ENCODE assay signal across 19 cellular contexts in genomic region chr1:115765091-115765490, GRCh38. TPM values are rescaled to one million over a fixed set of nuclear protein-coding genes. Genes with fewer than 3 reads are reported as not detected.
"Had no signal": no experiment of that assay in that cellular context is flagged by ENCODE, and none has a peak within 500 bp of the region (broad histone marks: within the 10 kb centered on the region; RNA-seq: fewer than 3 reads in every experiment).

No MANE protein-coding gene starts in this region.

- H3K27me3 ChIP-seq: testis, upper lobe of right lung had no signal

- H3K4me1 ChIP-seq: parathyroid adenoma, testis had no signal

- H3K27ac ChIP-seq: epithelial cell of prostate, parathyroid adenoma, testis, upper lobe of right lung had no signal

- H3K9me3 ChIP-seq: testis, upper lobe of right lung had no signal

- H3K9ac ChIP-seq: parathyroid adenoma had no signal

- H3K36me3 ChIP-seq: upper lobe of right lung had no signal

- ATAC-seq: stimulated activated naive B cell treated with anti-CD40 and anti-IgM and Interleukin-4, amounts not matched to agents 10 μg/mL and 1 μg/mL and 100 μg/mL, for 72 hours; T-cell had no signal

- H3K4me3 ChIP-seq: testis, upper lobe of right lung had no signal

- DNase-seq: activated CD4-positive, alpha-beta T cell treated with anti-CD3 and anti-CD28 coated beads, Interleukin-2, amount 50 U/mL, for 48 hours; activated naive CD4-positive, alpha-beta T cell treated with anti-CD3 and anti-CD28 coated beads for 36 hours; activated naive CD8-positive, alpha-beta T cell treated with anti-CD3 and anti-CD28 coated beads, Interleukin-2, amount 10 ng/mL, durations not matched to agents 7 days and 5 days; activated T-cell treated with anti-CD3 and anti-CD28 coated beads, Interleukin-2, amount 50 U/mL, for 48 hours; amygdala; kidney; nucleus accumbens; stimulated activated CD4-positive, alpha-beta T cell treated with anti-CD3 and anti-CD28 coated beads, Interleukin-2, amount 100 ng/mL, for 48 hours; stimulated activated CD8-positive, alpha-beta memory T cell treated with anti-CD3 and anti-CD28 coated beads, Interleukin-4, amount 100 ng/mL, for 48 hours; stimulated activated naive B cell treated with anti-CD40 and anti-IgM and Interleukin-4, amounts not matched to agents 10 μg/mL and 1 μg/mL and 100 μg/mL, for 72 hours; T-cell; testis; upper lobe of right lung had no signal

RNA-seq across cellular contexts. Expression of gene CASQ2, which starts 3.4 kb away (rescaled TPM):
- total RNA-seq: activated naive CD4-positive, alpha-beta T cell treated with anti-CD3 and anti-CD28 coated beads for 36 hours; activated naive CD8-positive, alpha-beta T cell treated with anti-CD3 and anti-CD28 coated beads, Interleukin-2, amount 10 ng/mL, durations not matched to agents 7 days and 5 days; bronchial epithelial cell; fibroblast of villous mesenchyme; T-cell; WTC11 had no signal
- polyA plus RNA-seq: neural cell had no signal
